ENCODE assay signal across 8 cellular contexts in genomic region chr7:87219545-87220025, GRCh38. TPM values are rescaled to one million over a fixed set of nuclear protein-coding genes. Genes with fewer than 3 reads are reported as not detected.
DNase-seq lines count a peak whose midpoint lies in the region; ATAC-seq, FAIRE-seq and TF ChIP-seq lines count a peak whose summit lies in the region.

Gene TMEM243 (minus strand): TSS chr7:87219732. CDS start chr7:87219503, 229 bp downstream.

- H3K4me1 ChIP-seq in PC-9 (replicated peaks; ENCODE audit: insufficient read depth): peaks cover 20% of the 10 kb centered on the region
- peaks cover 4 to 36% (median 33%) of the 10 kb centered on the region in 4 donors for H3K4me1 ChIP-seq in esophagus muscularis mucosa
- H3K4me1 ChIP-seq in naive thymus-derived CD4-positive, alpha-beta T cell (ENCODE audit: control insufficient read depth in 2 of 2, insufficient read depth in 2 of 2, low read length in 2 of 2): peaks cover 22 to 41% of the 10 kb centered on the region in 2 donors

- H3K4me3 ChIP-seq in PC-9 (peak within 1 kb of the TSS; percentile 94), esophagus muscularis mucosa (peak within 1 kb of the TSS; percentile 72 to 88 (median 82))
- peak within 1 kb of the TSS; percentile 90 for H3K4me3 ChIP-seq in naive thymus-derived CD4-positive, alpha-beta T cell (ENCODE audit: low read length)

- peak within 1 kb of the TSS; percentile 95 for H3K4me2 ChIP-seq in PC-9

- 0 out of 2 replicates have a peak, but pooled peaks cover 11% of the 10 kb centered on the region for H3K79me2 ChIP-seq in PC-9 (ENCODE audit: low read depth)

- H4K20me1 ChIP-seq in PC-9 (ENCODE audit: insufficient read depth): no peaks in the 10 kb centered on the region

- no peaks in the 10 kb centered on the region for H3K36me3 ChIP-seq in PC-9 (ENCODE audit: low read depth)
- H3K36me3 ChIP-seq in esophagus muscularis mucosa: no peaks in the 10 kb centered on the region
- H3K36me3 ChIP-seq in naive thymus-derived CD4-positive, alpha-beta T cell (ENCODE audit: control insufficient read depth in 2 of 3, insufficient read depth in 3 of 3, low read length in 3 of 3): peaks cover 0 to 13% (median 0%) of the 10 kb centered on the region in 3 experiments

- H3K4me3 Mint-ChIP-seq in CD14-positive monocyte: peak within 1 kb of the TSS; percentile 98 to 99
- H3K4me3 Mint-ChIP-seq in activated T-cell treated with anti-CD3 and anti-CD28 coated beads, Interleukin-2, amount 50 U/mL, for 4 hours: peak within 1 kb of the TSS; percentile 99
- H3K4me3 Mint-ChIP-seq in naive thymus-derived CD4-positive, alpha-beta T cell: peak within 1 kb of the TSS; percentile 96 to 100 (median 99)
- peak within 1 kb of the TSS; percentile 97 to 100 for H3K4me3 Mint-ChIP-seq in stimulated activated naive B cell treated with anti-CD40 and anti-IgM and Interleukin-4, amounts not matched to agents 10 μg/mL and 1 μg/mL and 100 μg/mL, for 72 hours

- peaks cover 0 to 4% of the 10 kb centered on the region in 2 donors for H3K36me3 Mint-ChIP-seq in CD14-positive monocyte
- no peaks in the 10 kb centered on the region for H3K36me3 Mint-ChIP-seq in activated T-cell treated with anti-CD3 and anti-CD28 coated beads, Interleukin-2, amount 50 U/mL, for 4 hours (ENCODE audit: insufficient read depth)
- peaks cover 0 to 14% (median 4%) of the 10 kb centered on the region in 5 donors for H3K36me3 Mint-ChIP-seq in naive thymus-derived CD4-positive, alpha-beta T cell
- peaks cover 20 to 24% of the 10 kb centered on the region in 2 donors for H3K36me3 Mint-ChIP-seq in stimulated activated naive B cell treated with anti-CD40 and anti-IgM and Interleukin-4, amounts not matched to agents 10 μg/mL and 1 μg/mL and 100 μg/mL, for 72 hours

- POLR2A ChIA-PET in PC-9 (lab: Charles Lee; ENCODE audit: unreplicated experiment): no interaction called here
- POLR2A ChIA-PET in naive thymus-derived CD4-positive, alpha-beta T cell (lab: Charles Lee): interaction anchor here (1.0 to 9.3 kb wide), 21 partner anchors 8 to 714 kb away, joined by 3 to 188 read pairs (median 8); partner anchors contain the start of genes ADAM22, CROT, DMTF1 and ELAPOR2

- H3K27ac ChIP-seq in PC-9: peak within 1 kb of the TSS; percentile 36
- peak within 1 kb of the TSS; percentile 82 to 87 (median 85) for H3K27ac ChIP-seq in esophagus muscularis mucosa (replicated peaks in 1 of 4)
- H3K27ac ChIP-seq in naive thymus-derived CD4-positive, alpha-beta T cell (ENCODE audit: low read depth, low read length): peak within 1 kb of the TSS; percentile 96

- 0 out of 2 replicates have a peak, but pooled peaks cover 8% of the 10 kb centered on the region for H3F3A ChIP-seq in PC-9 (ENCODE audit: insufficient read depth, low read depth)

- under 1% methylated on average over 20 of the region's 41 CpGs for WGBS in esophagus muscularis mucosa

- H3K9me3 ChIP-seq in PC-9 (ENCODE audit: insufficient read depth, low read depth) (no peaks in the 10 kb centered on the region), esophagus muscularis mucosa (no peaks in the 10 kb centered on the region)
- H3K9me3 ChIP-seq in naive thymus-derived CD4-positive, alpha-beta T cell (ENCODE audit: control insufficient read depth in 2 of 3, low read length in 3 of 3): no peaks in the 10 kb centered on the region

- peak; percentile 47 for ATAC-seq in HG03442 (IDR thresholded peaks at IDR 0.05; ENCODE audit: unreplicated experiment)
- peak; percentile 49 to 51 for ATAC-seq in activated T-cell treated with anti-CD3 and anti-CD28 coated beads, Interleukin-2, amount 50 U/mL, for 4 hours
- ATAC-seq in naive thymus-derived CD4-positive, alpha-beta T cell: peak; percentile 81
- peak; percentile 60 to 67 for ATAC-seq in stimulated activated naive B cell treated with anti-CD40 and anti-IgM and Interleukin-4, amounts not matched to agents 10 μg/mL and 1 μg/mL and 100 μg/mL, for 72 hours (replicated peaks)

- BruUV-seq in PC-9 (replicated peaks; lab: Mats Ljungman, UMichigan): no TSS peak

- H3K27me3 ChIP-seq in PC-9 (ENCODE audit: insufficient read depth, low read depth): no peaks in the 10 kb centered on the region
- no peaks in the 10 kb centered on the region for H3K27me3 ChIP-seq in esophagus muscularis mucosa
- H3K27me3 ChIP-seq in naive thymus-derived CD4-positive, alpha-beta T cell (ENCODE audit: control insufficient read depth in 2 of 2, insufficient read depth in 2 of 2, low read length in 2 of 2): no peaks in the 10 kb centered on the region

- CTCF ChIA-PET in PC-9 (lab: Charles Lee): no interaction called here
- CTCF ChIA-PET in naive thymus-derived CD4-positive, alpha-beta T cell (lab: Charles Lee): interaction anchor here (1.0 to 1.5 kb wide), 6 partner anchors 8 to 67 kb away, joined by 3 to 7 read pairs (median 3); partner anchors contain the start of gene DMTF1

- TF ChIP-seq CTCF in CD14-positive monocyte (IDR thresholded peaks at IDR 0.05) (peak; percentile 25), PC-9 (conservative IDR thresholded peaks at IDR 0.05) (no peak), esophagus muscularis mucosa (IDR thresholded peaks at IDR 0.05) (peak in 1 of 3 experiments; percentile 6)

- H2AFZ ChIP-seq in PC-9: peak within 1 kb of the TSS; percentile 98

- DNase-seq in CD14-positive monocyte (ENCODE audit: low spot score) (peak; percentile 85), GM19239 (ENCODE audit: insufficient read length, low spot score) (peak; percentile 66), PC-9 (peak; percentile 57 to 64), esophagus muscularis mucosa (ENCODE audit: extremely low spot score) (peak; percentile 95)
- DNase-seq in activated T-cell treated with anti-CD3 and anti-CD28 coated beads, Interleukin-2, amount 50 U/mL, for 4 hours: peak; percentile 82
- DNase-seq in naive thymus-derived CD4-positive, alpha-beta T cell: peak; percentile 72 to 91 (median 89)
- peak; percentile 93 for DNase-seq in stimulated activated naive B cell treated with anti-CD40 and anti-IgM and Interleukin-4, amounts not matched to agents 10 μg/mL and 1 μg/mL and 100 μg/mL, for 72 hours

- peaks cover 33% of the 10 kb centered on the region for H3K4me1 Mint-ChIP-seq in CD14-positive monocyte
- peaks cover 42% of the 10 kb centered on the region for H3K4me1 Mint-ChIP-seq in activated T-cell treated with anti-CD3 and anti-CD28 coated beads, Interleukin-2, amount 50 U/mL, for 4 hours (ENCODE audit: low read depth)
- peaks cover 18 to 44% (median 32%) of the 10 kb centered on the region in 7 donors for H3K4me1 Mint-ChIP-seq in naive thymus-derived CD4-positive, alpha-beta T cell
- peaks cover 15 to 38% of the 10 kb centered on the region in 2 donors for H3K4me1 Mint-ChIP-seq in stimulated activated naive B cell treated with anti-CD40 and anti-IgM and Interleukin-4, amounts not matched to agents 10 μg/mL and 1 μg/mL and 100 μg/mL, for 72 hours

- peaks cover 0 to 2% (median 0%) of the 10 kb centered on the region in 7 donors for H3K9me3 Mint-ChIP-seq in CD14-positive monocyte
- H3K9me3 Mint-ChIP-seq in activated T-cell treated with anti-CD3 and anti-CD28 coated beads, Interleukin-2, amount 50 U/mL, for 4 hours: no peaks in the 10 kb centered on the region
- H3K9me3 Mint-ChIP-seq in naive thymus-derived CD4-positive, alpha-beta T cell: peaks cover 0 to 3% (median 0%) of the 10 kb centered on the region in 11 donors
- no peaks in the 10 kb centered on the region for H3K9me3 Mint-ChIP-seq in stimulated activated naive B cell treated with anti-CD40 and anti-IgM and Interleukin-4, amounts not matched to agents 10 μg/mL and 1 μg/mL and 100 μg/mL, for 72 hours

- TF ChIP-seq EP300 in esophagus muscularis mucosa (IDR thresholded peaks at IDR 0.05): no peak

- no peaks in the 10 kb centered on the region for H3K9me2 ChIP-seq in PC-9 (ENCODE audit: insufficient read depth)

- H3K27ac Mint-ChIP-seq in CD14-positive monocyte: peak within 1 kb of the TSS; percentile 94 to 97 (median 96)
- H3K27ac Mint-ChIP-seq in naive thymus-derived CD4-positive, alpha-beta T cell: peak within 1 kb of the TSS; percentile 94 to 100 (median 99)
- peak within 1 kb of the TSS; percentile 100 for H3K27ac Mint-ChIP-seq in stimulated activated naive B cell treated with anti-CD40 and anti-IgM and Interleukin-4, amounts not matched to agents 10 μg/mL and 1 μg/mL and 100 μg/mL, for 72 hours

- H3K27me3 Mint-ChIP-seq in CD14-positive monocyte (ENCODE audit: low read depth in 3 of 3): peaks cover 0 to 12% (median 10%) of the 10 kb centered on the region in 3 donors
- H3K27me3 Mint-ChIP-seq in activated T-cell treated with anti-CD3 and anti-CD28 coated beads, Interleukin-2, amount 50 U/mL, for 4 hours (ENCODE audit: low read depth): peaks cover 2% of the 10 kb centered on the region
- H3K27me3 Mint-ChIP-seq in naive thymus-derived CD4-positive, alpha-beta T cell: peaks cover 0 to 12% (median 0%) of the 10 kb centered on the region in 5 donors
- no peaks in the 10 kb centered on the region for H3K27me3 Mint-ChIP-seq in stimulated activated naive B cell treated with anti-CD40 and anti-IgM and Interleukin-4, amounts not matched to agents 10 μg/mL and 1 μg/mL and 100 μg/mL, for 72 hours

- TF ChIP-seq POLR2A in esophagus muscularis mucosa (IDR thresholded peaks at IDR 0.05; ENCODE audit: low read depth): no peak

- peak; percentile 33 for FAIRE-seq in GM19239 (lab: Jason Lieb, UNC)

- intact Hi-C loops in CD14-positive monocyte (cut with micrococcal nuclease) (loop anchor here (10.0 kb wide), 1 partner anchor 65 kb away; the partner anchor contains the start of gene DMTF1 (in 2 of the 2)), PC-9 (cut with micrococcal nuclease; ENCODE audit: unreplicated experiment) (loop anchor here (1.0 to 10.0 kb wide), 5 partner anchors 67 to 1522 kb away; partner anchors contain the start of genes DBF4, DMTF1 and SLC25A40), esophagus muscularis mucosa (cut with DNase I) (loop anchor here (2.0 to 10.0 kb wide), 3 partner anchors 67 to 282 kb away; partner anchors contain the start of genes CROT and DMTF1)
- intact Hi-C loops in naive thymus-derived CD4-positive, alpha-beta T cell (cut with micrococcal nuclease): loop anchor here (1.0 to 10.0 kb wide), 17 partner anchors 7 to 1001 kb away; partner anchors contain the start of genes CROT (in 2 of the 2), DBF4 (in 2 of the 2), DMTF1 (in 2 of the 2) and ELAPOR2 (in 2 of the 2)

RNA-seq across cellular contexts. Expression of gene TMEM243, which starts in this region (rescaled TPM):
- 10 to 100 TPM; 24.9 to 30.8 TPM for polyA plus RNA-seq in CD14-positive monocyte
- total RNA-seq in PC-9 (2021) (24.6 and 26.5 TPM in 2 replicates), esophagus muscularis mucosa (10 to 100 TPM; 15.0 to 27.9 (median 19.8) TPM)
- 10 to 100 TPM; 38.4 to 43.1 (median 39.3) TPM for total RNA-seq in activated T-cell treated with anti-CD3 and anti-CD28 coated beads, Interleukin-2, amount 50 U/mL, for 4 hours
- total RNA-seq in naive thymus-derived CD4-positive, alpha-beta T cell: 100 to 1,000 TPM in 4 of 5 experiments, 10 to 100 TPM in 1; 50.0 to 153 (median 125) TPM
- 100 to 1,000 TPM in 1 of 2 donors, 10 to 100 TPM in 1; 81.3 to 111 TPM for polyA plus RNA-seq in naive thymus-derived CD4-positive, alpha-beta T cell

Comparison
In these comparisons a context has a peak if more than half of its experiments do, and no peak if none do; other contexts are left out.
1. Peak in every context shown above with its lines: DNase-seq, ATAC-seq, H3K4me3 ChIP-seq and H3K27ac ChIP-seq.
2. H3K27ac ChIP-seq: peak in every context shown above with its lines; median percentile 96 in naive thymus-derived CD4-positive, alpha-beta T cell; 85 in esophagus muscularis mucosa; 36 in PC-9.